In genomic region chr11:71977743-71978418, GRCh38 we compare ENCODE assay signal across 8 cellular contexts. TPM values are rescaled to one million over a fixed set of nuclear protein-coding genes. Genes with fewer than 3 reads are reported as not detected.
DNase-seq lines count a peak whose midpoint lies in the region; FAIRE-seq and TF ChIP-seq lines count a peak whose summit lies in the region.

No MANE protein-coding gene starts in this region.

- H3K4me3 Mint-ChIP-seq in nephron progenitor cell, result no peak overlapping the region

- no peaks in the 10 kb centered on the region for H3K27me3 ChIP-seq in esophagus squamous epithelium

- no peak overlapping the region for H3K27ac ChIP-seq in esophagus squamous epithelium

- DNase-seq in AML-193 (lab: John Stamatoyannopoulos, UW), result peak; percentile 41 to 49
- DNase-seq in GM19239 (ENCODE audit: insufficient read length, low spot score), result no peak
- DNase-seq in NCI-H446 treated with DMSO at 0.1 percent for 48 hours (lab: John Stamatoyannopoulos, UW), result peak; percentile 16
- peak; percentile 71 for DNase-seq in activated CD8-positive, alpha-beta memory T cell treated with anti-CD3 and anti-CD28 coated beads for 24 hours
- DNase-seq in esophagus squamous epithelium (lab: John Stamatoyannopoulos, UW), result no peak
- DNase-seq in nephron progenitor cell, result peak; percentile 36
- peak; percentile 57 for DNase-seq in urothelium cell line (ENCODE audit: low spot score)
- no peak for DNase-seq in HuH-7.5 (ENCODE audit: low spot score)

- 42 to 43% methylated on average over 7 of the region's 7 CpGs for WGBS in esophagus squamous epithelium, 2 donors

- no peaks in the 10 kb centered on the region for H3K4me1 Mint-ChIP-seq in nephron progenitor cell

- H3K9me3 Mint-ChIP-seq in nephron progenitor cell, result peaks cover 4% of the 10 kb centered on the region

- no peak for TF ChIP-seq POLR2A in esophagus squamous epithelium (IDR thresholded peaks at IDR 0.05)

- H3K4me3 ChIP-seq in esophagus squamous epithelium, result no peak overlapping the region

- peak overlapping the region; percentile 82 for H3K27ac Mint-ChIP-seq in nephron progenitor cell

- peaks cover 62% of the 10 kb centered on the region for H3K36me3 Mint-ChIP-seq in nephron progenitor cell (ENCODE audit: low read depth)

- peaks cover 0 to 50% (median 0%) of the 10 kb centered on the region in 3 donors for H3K36me3 ChIP-seq in esophagus squamous epithelium

- FAIRE-seq in GM19239 (lab: Jason Lieb, UNC) (peak; percentile 66), urothelium cell line (lab: Jason Lieb, UNC) (no peak)

- peak; percentile 56 to 79 (median 69) for TF ChIP-seq CTCF in esophagus squamous epithelium (IDR thresholded peaks at IDR 0.05)
- TF ChIP-seq CTCF in nephron progenitor cell (IDR thresholded peaks at IDR 0.05), result peak; percentile 54

- no peaks in the 10 kb centered on the region for H3K9me3 ChIP-seq in esophagus squamous epithelium

- intact Hi-C loops in esophagus squamous epithelium (cut with DNase I), result loop anchor here (10.0 kb wide), 1 partner anchor 437 kb away; no protein-coding TSS in a partner anchor

- H3K4me1 ChIP-seq in esophagus squamous epithelium, result peaks cover 0 to 4% (median 0%) of the 10 kb centered on the region in 3 donors

- no peaks in the 10 kb centered on the region for H3K27me3 Mint-ChIP-seq in nephron progenitor cell (ENCODE audit: low read depth, poor library complexity)

RNA-seq across cellular contexts. Expression of gene IL18BP, which starts 20.8 kb away (rescaled TPM):
- total RNA-seq in esophagus squamous epithelium, result 1 to 10 TPM; 1.6 to 6.5 (median 4.8) TPM

RNA-seq across cellular contexts. Expression of gene RNF121, which starts 49.0 kb away (rescaled TPM):
- total RNA-seq in esophagus squamous epithelium, result 10 to 100 TPM; 10.9 to 17.6 (median 16.3) TPM

RNA-seq across cellular contexts. Expression of gene XNDC1N, which starts 49.5 kb away (rescaled TPM):
- 10 to 100 TPM in 1 of 4 donors, 1 to 10 TPM in 2, under 1 TPM in 1; 0.85 to 12.2 (median 4.9) TPM for total RNA-seq in esophagus squamous epithelium

Comparison
In these comparisons a context has a peak if more than half of its experiments do, and no peak if none do; other contexts are left out.
1. DNase-seq: peak in AML-193 (2 of 2), NCI-H446 treated with DMSO at 0.1 percent for 48 hours (single experiment), activated CD8-positive, alpha-beta memory T cell treated with anti-CD3 and anti-CD28 coated beads for 24 hours (single experiment), nephron progenitor cell (single experiment) and urothelium cell line (single experiment); none in GM19239 (single experiment), esophagus squamous epithelium (single experiment) and HuH-7.5 (single experiment).